17 cellular contexts compared by ENCODE assay signal in the genomic region with DNA sequence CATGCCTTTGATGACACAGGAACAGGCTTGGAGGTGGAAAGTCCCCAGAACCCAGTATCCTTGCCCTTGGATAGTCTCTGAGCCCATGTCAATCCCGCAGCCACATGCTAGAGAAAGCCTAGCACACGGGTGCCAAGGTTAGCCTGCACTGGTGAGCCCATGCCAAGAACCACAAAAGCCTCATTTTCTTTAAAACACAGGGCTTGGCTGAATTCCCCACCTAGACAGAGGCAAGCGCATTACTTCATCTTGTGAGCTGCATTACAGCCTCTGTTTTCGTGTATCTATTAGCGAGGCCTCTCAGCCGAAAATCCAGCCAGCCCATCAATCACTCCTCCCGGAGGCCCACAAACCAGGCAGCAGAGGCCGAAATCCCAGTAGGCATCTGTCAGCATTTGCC.
DNase-seq lines count a peak whose midpoint lies in the region; ATAC-seq and TF ChIP-seq lines count a peak whose summit lies in the region.
"Had no signal": no experiment of that assay in that cellular context is flagged by ENCODE, and none has a peak within 500 bp of the region (broad histone marks: within the 10 kb centered on the region; RNA-seq: fewer than 3 reads in every experiment).

No MANE protein-coding gene starts in this region.

- H3K9me3 ChIP-seq in heart left ventricle = peaks cover 0 to 9% (median 0%) of the 10 kb centered on the region in 12 donors
- no peaks in the 10 kb centered on the region for H3K9me3 ChIP-seq in testis

- H3K4me3 ChIP-seq in heart left ventricle = no peak overlapping the region
- H3K4me3 ChIP-seq in testis = no peak overlapping the region

- H3K36me3 ChIP-seq in heart left ventricle (no peaks in the 10 kb centered on the region), testis (ENCODE audit: low read depth, missing control alignments) (no peaks in the 10 kb centered on the region)
- H3K36me3 ChIP-seq: brain microvascular endothelial cell had no signal

- H3K27ac ChIP-seq in heart left ventricle (peak overlapping the region in 3 of 12 donors; percentile 0 to 41 (median 15)), testis (no peak overlapping the region)
- H3K27ac ChIP-seq: brain microvascular endothelial cell had no signal

- WGBS in heart left ventricle, 4 donors = 38 to 66% (median 58%) methylated on average over 8 of the region's 8 CpGs
- WGBS in testis, 2 donors = 53 to 59% methylated on average over 8 of the region's 8 CpGs

- no peak for TF ChIP-seq CTCF in heart left ventricle (IDR thresholded peaks at IDR 0.05)
- TF ChIP-seq CTCF in testis (IDR thresholded peaks at IDR 0.05) = no peak

- H3K4me1 ChIP-seq in heart left ventricle (peaks cover 0 to 15% (median 4%) of the 10 kb centered on the region in 12 donors), testis (no peaks in the 10 kb centered on the region)

- DNase-seq in Ammon's horn (ENCODE audit: low spot score) = peak; percentile 70
- DNase-seq in amygdala (lab: John Stamatoyannopoulos, UW) = peak in 34 of 56 donors; percentile 3 to 65 (median 21)
- DNase-seq in heart left ventricle = peak in 3 of 5 donors; percentile 12 to 61 (median 25)
- peak; percentile 11 for DNase-seq in occipital lobe (lab: John Stamatoyannopoulos, UW)
- no peak for DNase-seq in testis
- DNase-seq in AG08396 (ENCODE audit: low spot score) = no peak
- no peak for DNase-seq in epidermal melanocyte (ENCODE audit: insufficient read length, low spot score)
- DNase-seq in NCI-H2171 treated with DMSO at 0.1 percent for 48 hours (lab: John Stamatoyannopoulos, UW) = no peak
- DNase-seq: ACHN; activated naive CD4-positive, alpha-beta T cell treated with anti-CD3 and anti-CD28 coated beads for 36 hours; brain microvascular endothelial cell; H7; NCI-H2029 treated with DMSO at 0.1 percent for 48 hours; NCI-H524; SHP77; stimulated activated CD4-positive, alpha-beta T cell treated with anti-CD3 and anti-CD28 coated beads, Interleukin-15, amount 100 ng/mL, for 24 hours; stimulated activated naive CD4-positive, alpha-beta T cell treated with Interleukin-2 at 50 U/mL for 16 hours had no signal

- intact Hi-C loops in heart left ventricle (cut with DNase I) (no loop called here), testis (cut with DNase I; ENCODE audit: low total_unique reads) (no loop called here)

- TF ChIP-seq POLR2A in heart left ventricle (IDR thresholded peaks at IDR 0.05) (no peak), testis (IDR thresholded peaks at IDR 0.05) (no peak)

- ATAC-seq in heart left ventricle = peak in 3 of 4 donors; percentile 34 to 75 (median 48)

- H3K27me3 ChIP-seq in heart left ventricle (no peaks in the 10 kb centered on the region), testis (no peaks in the 10 kb centered on the region)
- H3K27me3 ChIP-seq: brain microvascular endothelial cell had no signal

Comparison
In these comparisons a context has a peak if more than half of its experiments do, and no peak if none do; other contexts are left out.
1. DNase-seq: peak in Ammon's horn (single experiment), amygdala (34 of 56), heart left ventricle (3 of 5) and occipital lobe (single experiment); none in testis (single experiment), AG08396 (single experiment), epidermal melanocyte (single experiment) and NCI-H2171 treated with DMSO at 0.1 percent for 48 hours (single experiment).